14 cellular contexts compared by ENCODE assay signal in genomic region chr2:7744827-7745226, GRCh38.
DNase-seq lines count a peak whose midpoint lies in the region; ATAC-seq and TF ChIP-seq lines count a peak whose summit lies in the region.
"Had no signal": no experiment of that assay in that cellular context is flagged by ENCODE, and none has a peak within 500 bp of the region (broad histone marks: within the 10 kb centered on the region; RNA-seq: fewer than 3 reads in every experiment).

No MANE protein-coding gene starts in this region.

- H3K9me3 Mint-ChIP-seq in CD8-positive, alpha-beta memory T cell: peaks cover 5 to 10% (median 7%) of the 10 kb centered on the region in 5 donors
- peaks cover 19% of the 10 kb centered on the region for H3K9me3 Mint-ChIP-seq in activated T-cell treated with anti-CD3 and anti-CD28 coated beads, Interleukin-2, amount 50 U/mL, for 24 hours
- no peaks in the 10 kb centered on the region for H3K9me3 Mint-ChIP-seq in glutamatergic neuron (ENCODE audit: unreplicated experiment)

- H3K4me3 ChIP-seq in CD8-positive, alpha-beta memory T cell (ENCODE audit: low read length): no peak overlapping the region
- no peak overlapping the region for H3K4me3 ChIP-seq in SJCRH30
- H3K4me3 ChIP-seq: cardiac muscle cell, SK-N-MC, tibial artery had no signal

- peaks cover 17% of the 10 kb centered on the region for H3K4me1 ChIP-seq in CD8-positive, alpha-beta memory T cell (ENCODE audit: insufficient read depth, low read length)
- no peaks in the 10 kb centered on the region for H3K4me1 ChIP-seq in SJCRH30
- H3K4me1 ChIP-seq: Caco-2, tibial artery had no signal

- peaks cover 69 to 85% (median 80%) of the 10 kb centered on the region in 3 donors for H3K4me1 Mint-ChIP-seq in CD8-positive, alpha-beta memory T cell
- peaks cover 64% of the 10 kb centered on the region for H3K4me1 Mint-ChIP-seq in activated T-cell treated with anti-CD3 and anti-CD28 coated beads, Interleukin-2, amount 50 U/mL, for 24 hours (ENCODE audit: low read depth)
- H3K4me1 Mint-ChIP-seq in glutamatergic neuron (ENCODE audit: low read depth, unreplicated experiment): peaks cover 11% of the 10 kb centered on the region

- H3K36me3 Mint-ChIP-seq in CD8-positive, alpha-beta memory T cell: peaks cover 0 to 8% (median 8%) of the 10 kb centered on the region in 3 donors
- peaks cover 10% of the 10 kb centered on the region for H3K36me3 Mint-ChIP-seq in activated T-cell treated with anti-CD3 and anti-CD28 coated beads, Interleukin-2, amount 50 U/mL, for 24 hours (ENCODE audit: low read depth)
- H3K36me3 Mint-ChIP-seq in glutamatergic neuron (ENCODE audit: unreplicated experiment): no peaks in the 10 kb centered on the region

- H3K36me3 ChIP-seq in CD8-positive, alpha-beta memory T cell (ENCODE audit: insufficient read depth, low read length): no peaks in the 10 kb centered on the region
- H3K36me3 ChIP-seq in SJCRH30: no peaks in the 10 kb centered on the region
- H3K36me3 ChIP-seq: cardiac muscle cell, tibial artery had no signal

- TF ChIP-seq CTCF in glutamatergic neuron (IDR thresholded peaks at IDR 0.05; ENCODE audit: partially characterized antibody, unreplicated experiment): no peak

- H3K27ac ChIP-seq in CD8-positive, alpha-beta memory T cell (ENCODE audit: low read depth, low read length): no peak overlapping the region
- no peak overlapping the region for H3K27ac ChIP-seq in SJCRH30
- H3K27ac ChIP-seq: cardiac muscle cell, SK-N-MC, tibial artery had no signal

- DNase-seq in CD8-positive, alpha-beta memory T cell: peak; percentile 24 to 89 (median 64)
- DNase-seq in H4 (ENCODE audit: low spot score) (peak; percentile 56), glutamatergic neuron (no peak), SJCRH30 (no peak), superior temporal gyrus (ENCODE audit: extremely low spot score) (no peak), C1 segment of cervical spinal cord (lab: John Stamatoyannopoulos, UW) (no peak)
- no peak for DNase-seq in activated T-cell treated with anti-CD3 and anti-CD28 coated beads, Interleukin-2, amount 50 U/mL, for 24 hours
- DNase-seq: Caco-2, erythroblast, mesenchymal stem cell, tibial artery had no signal

- peak overlapping the region; percentile 68 to 97 (median 95) for H3K27ac Mint-ChIP-seq in CD8-positive, alpha-beta memory T cell
- peak overlapping the region; percentile 57 for H3K27ac Mint-ChIP-seq in activated T-cell treated with anti-CD3 and anti-CD28 coated beads, Interleukin-2, amount 50 U/mL, for 24 hours
- peak overlapping the region; percentile 62 for H3K27ac Mint-ChIP-seq in glutamatergic neuron (ENCODE audit: unreplicated experiment)

- POLR2A ChIA-PET in CD8-positive, alpha-beta memory T cell (lab: Charles Lee): interaction anchor here (0.5 to 3.5 kb wide), 7 partner anchors 18 to 937 kb away, joined by 3 to 16 read pairs (median 3); partner anchors contain the start of gene ID2

- H3K27me3 ChIP-seq in CD8-positive, alpha-beta memory T cell (ENCODE audit: insufficient read depth, low read length, poor library complexity, severe bottlenecking): no peaks in the 10 kb centered on the region
- H3K27me3 ChIP-seq in SJCRH30: no peaks in the 10 kb centered on the region; the same call in 1 of the 2 replicates
- H3K27me3 ChIP-seq: cardiac muscle cell, tibial artery had no signal

- H3K4me3 Mint-ChIP-seq in CD8-positive, alpha-beta memory T cell: peak overlapping the region; percentile 9 to 71 (median 53)
- H3K4me3 Mint-ChIP-seq in activated T-cell treated with anti-CD3 and anti-CD28 coated beads, Interleukin-2, amount 50 U/mL, for 24 hours: no peak overlapping the region
- H3K4me3 Mint-ChIP-seq in glutamatergic neuron (ENCODE audit: unreplicated experiment): no peak overlapping the region

- peaks cover 0 to 2% of the 10 kb centered on the region in 2 donors for H3K27me3 Mint-ChIP-seq in CD8-positive, alpha-beta memory T cell
- no peaks in the 10 kb centered on the region for H3K27me3 Mint-ChIP-seq in activated T-cell treated with anti-CD3 and anti-CD28 coated beads, Interleukin-2, amount 50 U/mL, for 24 hours
- peaks cover 2% of the 10 kb centered on the region for H3K27me3 Mint-ChIP-seq in glutamatergic neuron (ENCODE audit: unreplicated experiment)

- no peak for ATAC-seq in GM21825 (IDR thresholded peaks at IDR 0.05; ENCODE audit: unreplicated experiment)

- CTCF ChIA-PET in CD8-positive, alpha-beta memory T cell (lab: Charles Lee): interaction anchor here (1.0 to 3.2 kb wide), 3 partner anchors 19 to 318 kb away, joined by 3 to 17 read pairs (median 4); no protein-coding TSS in a partner anchor

- no peaks in the 10 kb centered on the region for H3K9me3 ChIP-seq in CD8-positive, alpha-beta memory T cell (ENCODE audit: low read length)
- no peaks in the 10 kb centered on the region for H3K9me3 ChIP-seq in SJCRH30 (replicated peaks)
- H3K9me3 ChIP-seq: Caco-2, tibial artery had no signal

Comparison
In these comparisons a context has a peak if more than half of its experiments do, and no peak if none do; other contexts are left out.
1. DNase-seq: peak in CD8-positive, alpha-beta memory T cell (5 of 5) and H4 (single experiment); none in activated T-cell treated with anti-CD3 and anti-CD28 coated beads, Interleukin-2, amount 50 U/mL, for 24 hours (single experiment), glutamatergic neuron (single experiment), SJCRH30 (0 of 2), superior temporal gyrus (single experiment) and C1 segment of cervical spinal cord (0 of 14).
2. H3K4me3 Mint-ChIP-seq: peak in CD8-positive, alpha-beta memory T cell (7 of 7); none in activated T-cell treated with anti-CD3 and anti-CD28 coated beads, Interleukin-2, amount 50 U/mL, for 24 hours (single experiment) and glutamatergic neuron (single experiment).
3. Peak in every context shown above with its lines, with median percentiles within 50 percentile points of each other: H3K27ac Mint-ChIP-seq.